ENCODE assay signal across 8 cellular contexts in genomic region chr5:168679515-168679920, GRCh38.
A peak's percentile ranks its signal among the peaks of the same experiment; 100 is the strongest.
DNase-seq lines count a peak whose midpoint lies in the region; ATAC-seq, FAIRE-seq and TF ChIP-seq lines count a peak whose summit lies in the region.

No MANE protein-coding gene starts in this region.

- peaks cover 19% of the 10 kb centered on the region for H3F3A ChIP-seq in GM23248 (ENCODE audit: insufficient read depth)
- H3F3A ChIP-seq in smooth muscle cell (ENCODE audit: low read depth) = no peaks in the 10 kb centered on the region

- TF ChIP-seq RAD21 in GM12878 (IDR thresholded peaks at IDR 0.05; ENCODE audit: insufficient read depth, low read depth, low read length) = peak; percentile 86

- in situ Hi-C loops in GM23248 (cut with MboI) (no loop called here), GM12878 (cut with MboI) (loop anchor here (10.0 kb wide), 1 partner anchor 625 kb away; the partner anchor contains the start of gene SLIT3)

- no peak overlapping the region for H3K27ac Mint-ChIP-seq in T-helper 2 cell treated with Interferon-gamma antibody and Interleukin-4, amounts not matched to agents 5 μg/mL and 100 μg/mL, for 36 hours

- H3K4me1 Mint-ChIP-seq in T-helper 2 cell treated with Interferon-gamma antibody and Interleukin-4, amounts not matched to agents 5 μg/mL and 100 μg/mL, for 36 hours (ENCODE audit: low read depth) = peaks cover 12% of the 10 kb centered on the region

- no peaks in the 10 kb centered on the region for H4K20me1 ChIP-seq in GM23248 (ENCODE audit: insufficient read depth)
- H4K20me1 ChIP-seq in GM12878 (ENCODE audit: control insufficient read depth, insufficient read depth) = no peaks in the 10 kb centered on the region
- H4K20me1 ChIP-seq in smooth muscle cell (ENCODE audit: low read depth) = no peaks in the 10 kb centered on the region

- no peaks in the 10 kb centered on the region for H3K9me3 Mint-ChIP-seq in T-helper 2 cell treated with Interferon-gamma antibody and Interleukin-4, amounts not matched to agents 5 μg/mL and 100 μg/mL, for 36 hours

- ATAC-seq in GM12878 (peak; percentile 88), HG03457 (IDR thresholded peaks at IDR 0.05; ENCODE audit: unreplicated experiment) (no peak)

- no peaks in the 10 kb centered on the region for H3K27me3 Mint-ChIP-seq in T-helper 2 cell treated with Interferon-gamma antibody and Interleukin-4, amounts not matched to agents 5 μg/mL and 100 μg/mL, for 36 hours (ENCODE audit: low read depth)

- H3K9ac ChIP-seq in GM23248 (no peak overlapping the region), GM12878 (ENCODE audit: control insufficient read depth, insufficient read depth, low read length) (no peak overlapping the region), smooth muscle cell (ENCODE audit: low read depth) (no peak overlapping the region)

- SMC1A ChIA-PET in GM12878 (lab: Charles Lee; ENCODE audit: uncharacterized antibody, unreplicated experiment) = interaction anchor here (0.6 to 1.2 kb wide), 2 partner anchors 622 to 624 kb away, joined by 3 to 4 read pairs; partner anchors contain the start of gene SLIT3

- no peaks in the 10 kb centered on the region for H3K36me3 Mint-ChIP-seq in T-helper 2 cell treated with Interferon-gamma antibody and Interleukin-4, amounts not matched to agents 5 μg/mL and 100 μg/mL, for 36 hours (ENCODE audit: low read depth)

- no TSS peak for BruUV-seq in GM12878 (replicated peaks; lab: Mats Ljungman, UMichigan)

- TF ChIP-seq CTCF in D721Med (IDR thresholded peaks at IDR 0.05; ENCODE audit: insufficient read depth, missing control alignments) (peak; percentile 91), GM12878 (IDR thresholded peaks at IDR 0.05 in 2 of 3, conservative IDR thresholded peaks at IDR 0.05 in 1 of 3; ENCODE audit: control insufficient read depth in 2 of 3, extremely low read depth in 1 of 3, insufficient read depth in 1 of 3, low read depth in 3 of 3, low read length in 3 of 3) (peak; percentile 78 to 91 (median 83)), smooth muscle cell (IDR thresholded peaks at IDR 0.05; ENCODE audit: borderline replicate concordance, insufficient read depth, poor library complexity, severe bottlenecking) (peak; percentile 87)

- whole genome bisulfite sequencing in GM23248 (ENCODE audit: low coverage in 1 of 2, low lambda C conversion rate in 2 of 2, missing lambda C conversion rate in 2 of 2), 2 experiments = 2 to 6% methylated on average over 9 of the region's 9 CpGs
- WGBS in GM12878 (ENCODE audit: insufficient coverage, insufficient replicate concordance, low lambda C conversion rate, missing lambda C conversion rate) = 6% methylated on average over 9 of the region's 9 CpGs
- 5% methylated on average over 9 of the region's 9 CpGs for WGBS in smooth muscle cell (ENCODE audit: low lambda C conversion rate)

- no peak overlapping the region for H2AFZ ChIP-seq in GM23248
- no peak overlapping the region for H2AFZ ChIP-seq in GM12878 (ENCODE audit: control insufficient read depth, low read depth, low read length)
- H2AFZ ChIP-seq in smooth muscle cell (ENCODE audit: low read depth) = no peak overlapping the region

- CTCF ChIA-PET in GM12878 (lab: Yijun Ruan, JAX) = interaction anchor here (0.6 to 2.0 kb wide), 6 partner anchors 9 to 900 kb away, joined by 3 to 5 read pairs (median 3); no protein-coding TSS in a partner anchor

- H3K4me3 ChIP-seq in GM23248 (no peak overlapping the region), GM12878 (no peak overlapping the region), smooth muscle cell (no peak overlapping the region)

- H3K4me1 ChIP-seq in GM23248 (ENCODE audit: insufficient read depth) (peaks cover 16% of the 10 kb centered on the region), GM12878 (ENCODE audit: control insufficient read depth, insufficient read depth, low read length) (no peaks in the 10 kb centered on the region), smooth muscle cell (ENCODE audit: low read depth) (no peaks in the 10 kb centered on the region)

- RAD21 ChIA-PET in GM12878 (lab: Charles Lee; ENCODE audit: unreplicated experiment) = interaction anchor here (1.2 kb wide), 1 partner anchor 410 kb away, joined by 3 read pairs; no protein-coding TSS in a partner anchor

- POLR2A ChIA-PET in GM12878 (lab: Charles Lee) = no interaction called here

- no peak for TF ChIP-seq EP300 in GM12878 (IDR thresholded peaks at IDR 0.05; ENCODE audit: borderline replicate concordance in 1 of 2, control insufficient read depth in 1 of 2, low read depth in 2 of 2, low read length in 2 of 2)

- H3K79me2 ChIP-seq in GM23248 (ENCODE audit: insufficient read depth) (no peaks in the 10 kb centered on the region), GM12878 (ENCODE audit: control insufficient read depth, insufficient read depth, low read length) (no peaks in the 10 kb centered on the region), smooth muscle cell (ENCODE audit: low read depth) (no peaks in the 10 kb centered on the region)

- no peak for FAIRE-seq in D721Med (lab: Jason Lieb, UNC)
- peak; percentile 92 for FAIRE-seq in GM12878 (lab: Jason Lieb, UNC)

- H3K27ac ChIP-seq in GM23248 (no peak overlapping the region), GM12878 (ENCODE audit: control insufficient read depth, insufficient read depth) (no peak overlapping the region), smooth muscle cell (ENCODE audit: low read depth) (no peak overlapping the region)

- H3K9me2 ChIP-seq in GM23248 (ENCODE audit: insufficient read depth) = no peaks in the 10 kb centered on the region

- H3K27me3 ChIP-seq in GM23248 (replicated peaks; ENCODE audit: insufficient read depth) = no peaks in the 10 kb centered on the region
- no peaks in the 10 kb centered on the region; a peak in 1 of 4 replicates for H3K27me3 ChIP-seq in GM12878 (replicated peaks in 1 of 2; ENCODE audit: control insufficient read depth in 2 of 2, insufficient read depth in 2 of 2, low read length in 1 of 2)
- no peaks in the 10 kb centered on the region for H3K27me3 ChIP-seq in smooth muscle cell (ENCODE audit: low read depth)

- DNase-seq in D721Med (ENCODE audit: insufficient read length, low spot score) (peak; percentile 58), GM23248 (peak; percentile 74), NCI-H1105 (lab: John Stamatoyannopoulos, UW) (peak; percentile 28), GM12878 (ENCODE audit: low read depth, low spot score) (peak; percentile 16), iPS DF 4.7 (ENCODE audit: extremely low read depth, low spot score) (peak; percentile 93), smooth muscle cell (lab: John Stamatoyannopoulos, UW; ENCODE audit: unreplicated experiment) (peak; percentile 29)
- peak; percentile 46 for DNase-seq in T-helper 2 cell treated with Interferon-gamma antibody and Interleukin-4, amounts not matched to agents 5 μg/mL and 100 μg/mL, for 36 hours (ENCODE audit: low spot score)

- TF ChIP-seq POLR2A in GM12878 (IDR thresholded peaks at IDR 0.05; ENCODE audit: low read depth, low read length) = no peak

- H3K4me2 ChIP-seq in GM23248 (ENCODE audit: unreplicated experiment) (no peak overlapping the region), GM12878 (ENCODE audit: control insufficient read depth, insufficient read depth) (no peak overlapping the region), smooth muscle cell (peak overlapping the region; percentile 32)

- H3K9me3 ChIP-seq in GM23248 (ENCODE audit: low read depth) (no peaks in the 10 kb centered on the region), GM12878 (replicated peaks; ENCODE audit: control insufficient read depth, insufficient read depth, low read length) (no peaks in the 10 kb centered on the region), smooth muscle cell (replicated peaks; ENCODE audit: low read depth) (no peaks in the 10 kb centered on the region)

- no peak overlapping the region for H3K4me3 Mint-ChIP-seq in T-helper 2 cell treated with Interferon-gamma antibody and Interleukin-4, amounts not matched to agents 5 μg/mL and 100 μg/mL, for 36 hours

- intact Hi-C loops in GM12878 (cut with micrococcal nuclease; ENCODE audit: unreplicated experiment) = loop anchor here (1.0 to 5.0 kb wide), 3 partner anchors 267 to 903 kb away; partner anchors contain the start of gene SPDL1

- H3K36me3 ChIP-seq in GM23248 (ENCODE audit: low read depth) (no peaks in the 10 kb centered on the region), GM12878 (ENCODE audit: control insufficient read depth in 2 of 2, insufficient read depth in 2 of 2, low read length in 1 of 2) (no peaks in the 10 kb centered on the region), smooth muscle cell (ENCODE audit: low read depth) (no peaks in the 10 kb centered on the region)

TF ChIP-seq in GM12878, 131 proteins besides CTCF, POLR2A, EP300 and RAD21 (continues in another document):
- no peak for TF ChIP-seq TCF12 (IDR thresholded peaks at IDR 0.05; ENCODE audit: low read depth, low read length)
- no peak for TF ChIP-seq E2F8 (IDR thresholded peaks at IDR 0.05; ENCODE audit: low read depth, partially characterized antibody)

Comparison
In these comparisons a context has a peak if more than half of its experiments do, and no peak if none do; other contexts are left out.
1. DNase-seq: peak in every context shown above with its lines; median percentile 93 in iPS DF 4.7; 74 in GM23248; 58 in D721Med; 46 in T-helper 2 cell treated with Interferon-gamma antibody and Interleukin-4, amounts not matched to agents 5 μg/mL and 100 μg/mL, for 36 hours; 29 in smooth muscle cell; 28 in NCI-H1105; 16 in GM12878.